Comparison of ENCODE assay signal across 1 cellular context in genomic region chr15:82216092-82216491, GRCh38. TPM values are rescaled to one million over a fixed set of nuclear protein-coding genes. Genes with fewer than 3 reads are reported as not detected.
"Had no signal": no experiment of that assay in that cellular context is flagged by ENCODE, and none has a peak within 500 bp of the region (broad histone marks: within the 10 kb centered on the region; RNA-seq: fewer than 3 reads in every experiment).

No MANE protein-coding gene starts in this region.

RNA-seq across cellular contexts. Expression of gene SAXO2, which starts 46.5 kb away (rescaled TPM):
- total RNA-seq: glomerular endothelial cell had no signal
